In genomic region chr6:108768176-108768555, GRCh38 we compare ENCODE assay signal across 21 cellular contexts.
"Had no signal": no experiment of that assay in that cellular context is flagged by ENCODE, and none has a peak within 500 bp of the region (broad histone marks: within the 10 kb centered on the region; RNA-seq: fewer than 3 reads in every experiment).

No MANE protein-coding gene starts in this region.

- H3K27ac ChIP-seq: epithelial cell of prostate, esophagus squamous epithelium, heart right ventricle, skin epidermis, testis, vagina had no signal

- DNase-seq: activated CD4-positive, alpha-beta memory T cell treated with anti-CD3 and anti-CD28 coated beads for 36 hours; activated CD4-positive, alpha-beta T cell treated with anti-CD3 and anti-CD28 coated beads for 48 hours; anterior cingulate cortex; effector CD8-positive, alpha-beta T cell; esophagus squamous epithelium; foreskin melanocyte; heart right ventricle; naive B cell; stimulated activated CD4-positive, alpha-beta T cell treated with anti-CD3 and anti-CD28 coated beads, Interleukin-12 subunit alpha, Interleukin-12 subunit beta, amount 100 ng/mL, for 4 hours; stimulated activated CD4-positive, alpha-beta T cell treated with anti-CD3 and anti-CD28 coated beads, Interleukin-4, amount 100 ng/mL, for 1 hour; stimulated activated naive CD8-positive, alpha-beta T cell treated with anti-CD3 and anti-CD28 coated beads, Interleukin-15, Interleukin-2, amounts not matched to agents 100 U/mL and 50 U/mL, for 24 hours; testis; trophoblast cell had no signal

- H3K9me3 ChIP-seq: esophagus squamous epithelium, heart right ventricle, testis, vagina had no signal

- ATAC-seq: heart right ventricle; sciatic nerve; stimulated activated naive CD8-positive, alpha-beta T cell treated with anti-CD3 and anti-CD28 coated beads, Interleukin-15, Interleukin-2, amounts not matched to agents 100 U/mL and 50 U/mL, for 24 hours had no signal

- H3K27me3 ChIP-seq: esophagus squamous epithelium, heart right ventricle, testis, vagina had no signal

- H3K4me3 Mint-ChIP-seq: activated CD4-positive, alpha-beta memory T cell treated with anti-CD3 and anti-CD28 coated beads for 36 hours; activated naive CD4-positive, alpha-beta T cell treated with anti-CD3 and anti-CD28 coated beads, Interleukin-2, amount 50 U/mL, for 24 hours; mesothelial cell of epicardium; naive B cell; T-helper 2 cell treated with Interferon-gamma antibody and Interleukin-4, amounts not matched to agents 5 μg/mL and 100 μg/mL, for 36 hours had no signal

- H3K4me3 ChIP-seq: esophagus squamous epithelium, heart right ventricle, skin epidermis, testis, vagina had no signal

- H3K4me1 Mint-ChIP-seq: activated naive CD4-positive, alpha-beta T cell treated with anti-CD3 and anti-CD28 coated beads, Interleukin-2, amount 50 U/mL, for 24 hours; mesothelial cell of epicardium; naive B cell had no signal

- H3K36me3 ChIP-seq: esophagus squamous epithelium, heart right ventricle, vagina had no signal

- H3K9me3 Mint-ChIP-seq: activated CD4-positive, alpha-beta memory T cell treated with anti-CD3 and anti-CD28 coated beads for 36 hours; activated naive CD4-positive, alpha-beta T cell treated with anti-CD3 and anti-CD28 coated beads, Interleukin-2, amount 50 U/mL, for 24 hours; activated T-helper 2 cell treated with anti-CD3 and anti-CD28 coated beads, Interferon-gamma antibody, Interleukin-2, Interleukin-4, amounts not matched to agents 10 μg/mL and 5 μg/mL and 100 μg/mL, durations not matched to agents 14 hours and 24 hours and 36 hours; T-helper 2 cell treated with Interferon-gamma antibody and Interleukin-4, amounts not matched to agents 5 μg/mL and 100 μg/mL, for 36 hours had no signal

- H3K27me3 Mint-ChIP-seq: activated naive CD4-positive, alpha-beta T cell treated with anti-CD3 and anti-CD28 coated beads, Interleukin-2, amount 50 U/mL, for 24 hours had no signal

- H3K4me1 ChIP-seq: esophagus squamous epithelium, vagina had no signal

- H3K36me3 Mint-ChIP-seq: activated CD4-positive, alpha-beta memory T cell treated with anti-CD3 and anti-CD28 coated beads for 36 hours had no signal

- H3K27ac Mint-ChIP-seq: activated CD4-positive, alpha-beta memory T cell treated with anti-CD3 and anti-CD28 coated beads for 36 hours; activated naive CD4-positive, alpha-beta T cell treated with anti-CD3 and anti-CD28 coated beads, Interleukin-2, amount 50 U/mL, for 24 hours; activated T-helper 2 cell treated with anti-CD3 and anti-CD28 coated beads, Interferon-gamma antibody, Interleukin-2, Interleukin-4, amounts not matched to agents 10 μg/mL and 5 μg/mL and 100 μg/mL, durations not matched to agents 14 hours and 24 hours and 36 hours; mesothelial cell of epicardium; T-helper 2 cell treated with Interferon-gamma antibody and Interleukin-4, amounts not matched to agents 5 μg/mL and 100 μg/mL, for 36 hours had no signal
